ENCODE assay signal across 23 cellular contexts in genomic region chr12:80320121-80320678, GRCh38.
"Had no signal": no experiment of that assay in that cellular context is flagged by ENCODE, and none has a peak within 500 bp of the region (broad histone marks: within the 10 kb centered on the region; RNA-seq: fewer than 3 reads in every experiment).

No MANE protein-coding gene starts in this region.

- H3K27ac Mint-ChIP-seq: activated naive CD8-positive, alpha-beta T cell treated with anti-CD3 and anti-CD28 coated beads, Interleukin-2, amount 10 ng/mL, durations not matched to agents 7 days and 5 days; activated T-cell treated with anti-CD3 and anti-CD28 coated beads, Interleukin-2, amount 50 U/mL, for 24 hours; activated T-helper 17 cell treated with anti-CD3 and anti-CD28 coated beads, Interleukin-2, amount 50 U/mL, for 72 hours; naive B cell; progenitor cell of endocrine pancreas; T-cell; T-helper 2 cell treated with Interferon-gamma antibody and Interleukin-4, amounts not matched to agents 5 μg/mL and 100 μg/mL, for 36 hours had no signal

- H3K4me3 ChIP-seq: breast epithelium, colonic mucosa, dorsolateral prefrontal cortex, heart right ventricle, lower lobe of right lung, spleen, upper lobe of right lung had no signal

- H3K27me3 Mint-ChIP-seq: activated T-cell treated with anti-CD3 and anti-CD28 coated beads, Interleukin-2, amount 50 U/mL, for 24 hours; naive B cell; progenitor cell of endocrine pancreas; T-cell had no signal

- FAIRE-seq: keratinocyte had no signal

- H3K9me3 Mint-ChIP-seq: activated naive CD8-positive, alpha-beta T cell treated with anti-CD3 and anti-CD28 coated beads, Interleukin-2, amount 10 ng/mL, durations not matched to agents 7 days and 5 days; activated T-cell treated with anti-CD3 and anti-CD28 coated beads, Interleukin-2, amount 50 U/mL, for 24 hours; activated T-helper 17 cell treated with anti-CD3 and anti-CD28 coated beads, Interleukin-2, amount 50 U/mL, for 72 hours; naive B cell; T-helper 2 cell treated with Interferon-gamma antibody and Interleukin-4, amounts not matched to agents 5 μg/mL and 100 μg/mL, for 36 hours had no signal

- ATAC-seq: activated T-helper 17 cell treated with anti-CD3 and anti-CD28 coated beads, Interleukin-2, amount 50 U/mL, for 72 hours; heart right ventricle; lower lobe of right lung; T-cell; upper lobe of right lung had no signal

- H3K4me1 ChIP-seq: breast epithelium, colonic mucosa, heart right ventricle, lower lobe of right lung, spleen, upper lobe of right lung had no signal

- H3K4me1 Mint-ChIP-seq: activated naive CD8-positive, alpha-beta T cell treated with anti-CD3 and anti-CD28 coated beads, Interleukin-2, amount 10 ng/mL, durations not matched to agents 7 days and 5 days; activated T-helper 17 cell treated with anti-CD3 and anti-CD28 coated beads, Interleukin-2, amount 50 U/mL, for 72 hours; naive B cell; T-cell had no signal

- DNase-seq: activated CD4-positive, alpha-beta T cell treated with anti-CD3 and anti-CD28 coated beads, Interleukin-2, amount 50 U/mL, for 4 hours; activated CD8-positive, alpha-beta memory T cell treated with anti-CD3 and anti-CD28 coated beads for 24 hours; activated CD8-positive, alpha-beta memory T cell treated with anti-CD3 and anti-CD28 coated beads, Interleukin-2, amount 50 U/mL, for 4 hours; activated naive CD4-positive, alpha-beta T cell treated with Interleukin-2 at 50 U/mL for 16 hours; activated naive CD8-positive, alpha-beta T cell treated with anti-CD3 and anti-CD28 coated beads, Interleukin-2, amount 10 ng/mL, durations not matched to agents 7 days and 5 days; activated T-cell treated with anti-CD3 and anti-CD28 coated beads, Interleukin-2, amount 50 U/mL, for 24 hours; amniotic stem cell; colonic mucosa; dorsolateral prefrontal cortex; heart right ventricle; lower lobe of right lung; naive B cell; spleen; stimulated activated CD4-positive, alpha-beta T cell treated with anti-CD3 and anti-CD28 coated beads, Interleukin-4, amount 100 ng/mL, for 1 hour; stimulated activated naive CD4-positive, alpha-beta T cell treated with Interleukin-2 at 50 U/mL for 16 hours; T-cell; upper lobe of right lung; WERI-Rb-1 had no signal

- H3K27me3 ChIP-seq: breast epithelium, colonic mucosa, dorsolateral prefrontal cortex, spleen, upper lobe of right lung had no signal

- H3K36me3 Mint-ChIP-seq: activated naive CD8-positive, alpha-beta T cell treated with anti-CD3 and anti-CD28 coated beads, Interleukin-2, amount 10 ng/mL, durations not matched to agents 7 days and 5 days; naive B cell; T-cell had no signal

- H3K9me3 ChIP-seq: breast epithelium, colonic mucosa, heart right ventricle, lower lobe of right lung, spleen, upper lobe of right lung had no signal

- H3K27ac ChIP-seq: breast epithelium, colonic mucosa, dorsolateral prefrontal cortex, heart right ventricle, lower lobe of right lung, spleen, upper lobe of right lung, WERI-Rb-1 had no signal

- H3K4me3 Mint-ChIP-seq: activated naive CD8-positive, alpha-beta T cell treated with anti-CD3 and anti-CD28 coated beads, Interleukin-2, amount 10 ng/mL, durations not matched to agents 7 days and 5 days; activated T-cell treated with anti-CD3 and anti-CD28 coated beads, Interleukin-2, amount 50 U/mL, for 24 hours; activated T-helper 17 cell treated with anti-CD3 and anti-CD28 coated beads, Interleukin-2, amount 50 U/mL, for 72 hours; naive B cell; T-cell; T-helper 2 cell treated with Interferon-gamma antibody and Interleukin-4, amounts not matched to agents 5 μg/mL and 100 μg/mL, for 36 hours had no signal

- H3K36me3 ChIP-seq: breast epithelium, colonic mucosa, heart right ventricle, lower lobe of right lung, spleen, upper lobe of right lung, WERI-Rb-1 had no signal
